In genomic region chr22:23800297-23801237, GRCh38 we compare ENCODE assay signal across 1 cellular context.
TF ChIP-seq lines count a peak whose summit lies in the region.

No MANE protein-coding gene starts in this region.

TF ChIP-seq in GM23338, 12 proteins besides CTCF, POLR2A, EP300 and RAD21 (continued from another document):
- no peak for TF ChIP-seq ZNF462 (CRISPR knock-in tag; IDR thresholded peaks at IDR 0.05)
- no peak for TF ChIP-seq EZH2 (IDR thresholded peaks at IDR 0.05; ENCODE audit: low read depth, unreplicated experiment)
- no peak for TF ChIP-seq REST (IDR thresholded peaks at IDR 0.05; ENCODE audit: unreplicated experiment)
- TF ChIP-seq NANOG (IDR thresholded peaks at IDR 0.05; ENCODE audit: borderline replicate concordance) = no peak
- no peak for TF ChIP-seq ZNF114 (CRISPR knock-in tag; IDR thresholded peaks at IDR 0.05)
- no peak for TF ChIP-seq ETS1 (IDR thresholded peaks at IDR 0.05)
- no peak for TF ChIP-seq CREB1 (CRISPR knock-in tag; IDR thresholded peaks at IDR 0.05; ENCODE audit: low read depth)
- no peak for TF ChIP-seq STAT1 (IDR thresholded peaks at IDR 0.05; ENCODE audit: unreplicated experiment)
- TF ChIP-seq ZNF331 (CRISPR knock-in tag; IDR thresholded peaks at IDR 0.05; ENCODE audit: low read depth) = no peak
